ENCODE assay signal across 8 cellular contexts in the genomic region with DNA sequence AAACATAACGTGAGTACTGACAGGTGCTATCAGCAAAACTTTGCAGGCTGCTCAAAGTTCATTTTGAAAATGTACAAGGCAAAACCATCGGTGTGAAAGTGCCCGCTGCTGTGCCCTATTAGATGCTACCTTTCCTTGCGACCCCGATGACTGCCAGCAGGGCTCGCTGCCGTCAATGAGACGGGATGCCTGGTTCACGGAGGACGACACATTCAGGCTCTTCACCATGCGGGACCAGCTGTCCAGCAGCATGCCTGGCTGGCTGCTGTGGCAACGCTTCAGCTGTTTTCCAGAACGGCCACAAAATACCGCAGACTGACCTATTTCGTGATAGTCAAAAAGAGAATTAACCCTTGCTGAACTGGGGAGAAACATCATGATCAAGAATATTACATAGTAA.
DNase-seq lines count a peak whose midpoint lies in the region; ATAC-seq, FAIRE-seq and TF ChIP-seq lines count a peak whose summit lies in the region.

No MANE protein-coding gene starts in this region.

- TF ChIP-seq CTCF in LNCaP clone FGC (IDR thresholded peaks at IDR 0.05; ENCODE audit: control insufficient read depth, extremely low read depth, insufficient read depth): 0 out of 2 replicates have a peak, but pooled peaks have one; percentile 9
- peak; percentile 28 to 73 for TF ChIP-seq CTCF in brain (conservative IDR thresholded peaks at IDR 0.05)

- H3K36me3 ChIP-seq in small intestine (ENCODE audit: control insufficient read depth in 2 of 2, insufficient read depth in 2 of 2, low read length in 2 of 2): peaks cover 7 to 12% of the 10 kb centered on the region in 2 donors

- no peaks in the 10 kb centered on the region for H3K27me3 Mint-ChIP-seq in brain
- H3K27me3 Mint-ChIP-seq in T-cell: no peaks in the 10 kb centered on the region

- peaks cover 23% of the 10 kb centered on the region for H3K4me1 Mint-ChIP-seq in brain
- H3K4me1 Mint-ChIP-seq in T-cell: peaks cover 0 to 2% (median 0%) of the 10 kb centered on the region in 3 donors

- H3K4me3 Mint-ChIP-seq in brain: peak overlapping the region in 4 of 5 experiments; percentile 38 to 73 (median 49)
- H3K4me3 Mint-ChIP-seq in T-cell: no peak overlapping the region

- peaks cover 0 to 6% (median 0%) of the 10 kb centered on the region in 5 experiments for H3K9me3 Mint-ChIP-seq in brain
- no peaks in the 10 kb centered on the region for H3K9me3 Mint-ChIP-seq in T-cell

- FAIRE-seq in small intestine (lab: Jason Lieb, UNC): no peak

- no peaks in the 10 kb centered on the region for H3K27me3 ChIP-seq in small intestine (ENCODE audit: control insufficient read depth in 2 of 2, insufficient read depth in 2 of 2, low read length in 2 of 2)

- POLR2A ChIA-PET in T-cell (lab: Charles Lee): no interaction called here

- H3K4me3 ChIP-seq in LNCaP clone FGC (ENCODE audit: low read depth, low read length) (no peak overlapping the region), small intestine (ENCODE audit: low read depth in 1 of 2, low read length in 2 of 2) (no peak overlapping the region)

- H3K36me3 Mint-ChIP-seq in brain (peaks cover 68% of the 10 kb centered on the region), T-cell (peaks cover 68% of the 10 kb centered on the region)

- H3K27ac ChIP-seq in small intestine (ENCODE audit: low read depth in 1 of 2, low read length in 1 of 2): no peak overlapping the region

- no peaks in the 10 kb centered on the region for H3K9me3 ChIP-seq in small intestine (ENCODE audit: control insufficient read depth, low read depth)

- DNase-seq in LNCaP clone FGC (ENCODE audit: low read depth): no peak
- DNase-seq in inferior parietal cortex (ENCODE audit: extremely low spot score): peak; percentile 42
- peak; percentile 12 for DNase-seq in small intestine
- DNase-seq in T-cell: no peak
- no peak for DNase-seq in T1000 (lab: John Stamatoyannopoulos, UW)

- ATAC-seq in T-cell (replicated peaks in 1 of 4) (no peak), GM21576 (IDR thresholded peaks at IDR 0.05; ENCODE audit: unreplicated experiment) (no peak), GM21360 (IDR thresholded peaks at IDR 0.05; ENCODE audit: unreplicated experiment) (no peak)

- H3K4me1 ChIP-seq in small intestine (ENCODE audit: control insufficient read depth in 2 of 2, insufficient read depth in 1 of 2, low read depth in 1 of 2, low read length in 1 of 2): no peaks in the 10 kb centered on the region

- H3K27ac Mint-ChIP-seq in brain (peak overlapping the region; percentile 41 to 85 (median 78)), T-cell (no peak overlapping the region)

- WGBS in small intestine, 3 donors: 62 to 72% (median 66%) methylated on average over 15 of the region's 15 CpGs

- CTCF ChIA-PET in T-cell (lab: Charles Lee): no interaction called here

Comparison
In these comparisons a context has a peak if more than half of its experiments do, and no peak if none do; other contexts are left out.
1. DNase-seq: peak in inferior parietal cortex (single experiment) and small intestine (single experiment); none in LNCaP clone FGC (single experiment), T-cell (0 of 34) and T1000 (single experiment).
2. H3K27ac Mint-ChIP-seq: peak in brain (5 of 5); none in T-cell (0 of 2).
3. H3K4me3 Mint-ChIP-seq: peak in brain (4 of 5); none in T-cell (0 of 3).